In the genomic region with DNA sequence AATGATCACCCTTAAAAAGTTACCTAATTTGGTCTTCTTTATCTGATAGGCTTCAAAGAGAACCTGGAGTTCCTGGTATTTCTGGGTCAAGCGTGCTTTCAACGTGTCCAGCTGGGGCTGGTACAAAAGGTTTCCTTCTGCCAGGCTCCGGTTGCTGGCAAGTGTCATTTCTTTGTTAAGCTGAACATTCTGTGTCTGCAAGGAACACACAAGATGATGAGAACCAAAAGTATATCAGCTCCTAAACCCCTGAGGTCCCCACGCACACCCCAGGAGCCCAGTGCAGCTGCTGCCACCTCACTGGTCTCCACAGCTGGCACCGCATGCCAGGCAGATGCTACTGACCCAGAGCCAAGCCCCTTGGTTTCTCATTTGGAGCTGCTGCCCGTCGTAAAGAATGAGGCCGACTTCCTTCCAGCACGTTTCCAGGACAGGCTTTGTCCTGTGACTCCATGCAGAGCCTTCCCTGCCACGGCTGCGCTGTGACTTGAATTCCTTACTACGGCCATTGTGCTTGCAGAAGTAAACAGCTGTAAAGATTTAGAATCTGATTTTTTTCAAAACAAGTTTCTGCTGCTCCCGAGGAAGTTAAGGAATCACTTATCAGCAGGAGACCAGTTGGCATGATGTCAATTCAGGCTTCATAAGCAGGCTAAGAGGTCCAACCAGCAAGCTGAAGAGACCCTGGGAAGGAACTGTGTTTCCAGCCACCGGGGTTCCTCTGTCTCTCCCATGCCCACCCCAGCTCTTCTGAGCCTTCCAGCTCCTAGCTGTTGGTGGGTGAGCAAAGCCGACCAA, we compare ENCODE assay signal across 8 cellular contexts.
DNase-seq lines count a peak whose midpoint lies in the region; ATAC-seq and TF ChIP-seq lines count a peak whose summit lies in the region.
"Had no signal": no experiment of that assay in that cellular context is flagged by ENCODE, and none has a peak within 500 bp of the region (broad histone marks: within the 10 kb centered on the region; RNA-seq: fewer than 3 reads in every experiment).

No MANE protein-coding gene starts in this region.

- H3K9me3 ChIP-seq in iPS-20b (ENCODE audit: insufficient read depth, low read depth, low read length), result no peaks in the 10 kb centered on the region

- H3K9me3 Mint-ChIP-seq in activated naive CD8-positive, alpha-beta T cell (ENCODE audit: low read depth), result no peaks in the 10 kb centered on the region
- no peaks in the 10 kb centered on the region for H3K9me3 Mint-ChIP-seq in stimulated activated naive B cell treated with anti-CD40 and anti-IgM and Interleukin-4, amounts not matched to agents 10 μg/mL and 1 μg/mL and 100 μg/mL, for 72 hours
- H3K9me3 Mint-ChIP-seq: T-helper 1 cell treated with Interleukin-12 subunit alpha and Interleukin-12 subunit beta and Interleukin-4 antibody, amounts not matched to agents 30 μg/mL and 1 μg/mL, for 36 hours had no signal

- peak overlapping the region; percentile 36 for H3K27ac Mint-ChIP-seq in activated naive CD8-positive, alpha-beta T cell
- peak overlapping the region; percentile 91 for H3K27ac Mint-ChIP-seq in stimulated activated naive B cell treated with anti-CD40 and anti-IgM and Interleukin-4, amounts not matched to agents 10 μg/mL and 1 μg/mL and 100 μg/mL, for 72 hours

- peaks cover 29% of the 10 kb centered on the region for H3K4me1 ChIP-seq in iPS-20b (ENCODE audit: insufficient read depth, low read length)

- DNase-seq in HFF-Myc (ENCODE audit: extremely low read depth, low read depth), result no peak
- no peak for DNase-seq in stimulated activated naive B cell treated with anti-CD40 and anti-IgM and Interleukin-4, amounts not matched to agents 10 μg/mL and 1 μg/mL and 100 μg/mL, for 72 hours

- H3K4me3 Mint-ChIP-seq in activated naive CD8-positive, alpha-beta T cell, result peak overlapping the region; percentile 76
- peak overlapping the region; percentile 68 to 74 for H3K4me3 Mint-ChIP-seq in stimulated activated naive B cell treated with anti-CD40 and anti-IgM and Interleukin-4, amounts not matched to agents 10 μg/mL and 1 μg/mL and 100 μg/mL, for 72 hours

- peaks cover 57% of the 10 kb centered on the region for H3K4me1 Mint-ChIP-seq in activated naive CD8-positive, alpha-beta T cell (ENCODE audit: low read depth)
- H3K4me1 Mint-ChIP-seq in stimulated activated naive B cell treated with anti-CD40 and anti-IgM and Interleukin-4, amounts not matched to agents 10 μg/mL and 1 μg/mL and 100 μg/mL, for 72 hours, result peaks cover 62 to 95% of the 10 kb centered on the region in 2 donors

- no peak overlapping the region for H3K27ac ChIP-seq in iPS-20b (ENCODE audit: low read length)

- peaks cover 11% of the 10 kb centered on the region for H3K36me3 Mint-ChIP-seq in activated naive CD8-positive, alpha-beta T cell
- peaks cover 23 to 48% of the 10 kb centered on the region in 2 donors for H3K36me3 Mint-ChIP-seq in stimulated activated naive B cell treated with anti-CD40 and anti-IgM and Interleukin-4, amounts not matched to agents 10 μg/mL and 1 μg/mL and 100 μg/mL, for 72 hours

- H3K27me3 Mint-ChIP-seq in activated naive CD8-positive, alpha-beta T cell, result no peaks in the 10 kb centered on the region
- no peaks in the 10 kb centered on the region for H3K27me3 Mint-ChIP-seq in stimulated activated naive B cell treated with anti-CD40 and anti-IgM and Interleukin-4, amounts not matched to agents 10 μg/mL and 1 μg/mL and 100 μg/mL, for 72 hours

- TF ChIP-seq CTCF in HFF-Myc (IDR thresholded peaks at IDR 0.05; ENCODE audit: low read depth, low read length, missing control alignments), result no peak

- H3K27me3 ChIP-seq in iPS-20b (ENCODE audit: insufficient read depth, low read length), result peaks cover 85% of the 10 kb centered on the region

- H3K36me3 ChIP-seq in iPS-20b (ENCODE audit: insufficient read depth, low read depth, low read length), result peaks cover 30% of the 10 kb centered on the region

- H3K9ac ChIP-seq in iPS-20b (ENCODE audit: low read depth, low read length), result no peak overlapping the region

- ATAC-seq in stimulated activated naive B cell treated with anti-CD40 and anti-IgM and Interleukin-4, amounts not matched to agents 10 μg/mL and 1 μg/mL and 100 μg/mL, for 72 hours (replicated peaks), result peak; percentile 1 to 2
- ATAC-seq in GM18498 (IDR thresholded peaks at IDR 0.05; ENCODE audit: unreplicated experiment), result no peak
- no peak for ATAC-seq in GM18519 (IDR thresholded peaks at IDR 0.05; ENCODE audit: low FRiP score, unreplicated experiment)
- no peak for ATAC-seq in HG03571 (IDR thresholded peaks at IDR 0.05; ENCODE audit: unreplicated experiment)

- H3K4me3 ChIP-seq in HFF-Myc (replicated peaks; ENCODE audit: low read depth, low read length) (peak overlapping the region; percentile 41), iPS-20b (ENCODE audit: low read length) (0 out of 2 replicates have a peak overlapping the region, but pooled peaks have one; percentile 36)

Comparison
In these comparisons a context has a peak if more than half of its experiments do, and no peak if none do; other contexts are left out.
1. ATAC-seq: peak in stimulated activated naive B cell treated with anti-CD40 and anti-IgM and Interleukin-4, amounts not matched to agents 10 μg/mL and 1 μg/mL and 100 μg/mL, for 72 hours (2 of 2); none in GM18498 (single experiment), GM18519 (single experiment) and HG03571 (single experiment).